Comparison of ENCODE assay signal across 6 cellular contexts in genomic region chr4:932713-933070, GRCh38. TPM values are rescaled to one million over a fixed set of nuclear protein-coding genes. Genes with fewer than 3 reads are reported as not detected.
A peak's percentile ranks its signal among the peaks of the same experiment; 100 is the strongest.
DNase-seq lines count a peak whose midpoint lies in the region; ATAC-seq and TF ChIP-seq lines count a peak whose summit lies in the region.

No MANE protein-coding gene starts in this region.

- H3K27ac ChIP-seq in WERI-Rb-1: peak overlapping the region; percentile 87

- intact Hi-C loops in left colon (cut with DNase I, micrococcal nuclease): no loop called here

- peak; percentile 64 for TF ChIP-seq CTCF in WERI-Rb-1 (IDR thresholded peaks at IDR 0.05; ENCODE audit: low read depth, low read length)

- peak; percentile 57 for DNase-seq in WERI-Rb-1
- no peak for DNase-seq in left colon
- no peak for DNase-seq in NCI-H446 treated with DMSO at 0.1 percent for 48 hours (lab: John Stamatoyannopoulos, UW)
- DNase-seq in DMS 273 treated with DMSO at 0.1 percent for 48 hours (lab: John Stamatoyannopoulos, UW): no peak

- peaks cover 4% of the 10 kb centered on the region; the same call in 1 of the 2 replicates for H3K36me3 ChIP-seq in WERI-Rb-1

- H3K9me3 ChIP-seq in WERI-Rb-1 (ENCODE audit: severe bottlenecking): no peaks in the 10 kb centered on the region

- ATAC-seq in GM21723 (IDR thresholded peaks at IDR 0.05; ENCODE audit: unreplicated experiment) (peak; percentile 6), left colon (peak; percentile 16), GM21529 (IDR thresholded peaks at IDR 0.05; ENCODE audit: unreplicated experiment) (no peak)

- peak overlapping the region; percentile 82 for H3K4me3 ChIP-seq in WERI-Rb-1 (ENCODE audit: low read depth, low read length)

- H3K27me3 ChIP-seq in WERI-Rb-1 (ENCODE audit: insufficient read depth, low read depth, severe bottlenecking): no peaks in the 10 kb centered on the region

RNA-seq across cellular contexts. Expression of gene TMEM175, which starts 0.4 kb away (rescaled TPM):
- 10 to 100 TPM; 21.4 to 28.6 TPM for total RNA-seq in left colon

RNA-seq across cellular contexts. Expression of gene GAK, which starts 0.6 kb away (rescaled TPM):
- 100 to 1,000 TPM; 197 to 265 TPM for total RNA-seq in left colon

RNA-seq across cellular contexts. Expression of gene DGKQ, which starts 40.7 kb away (rescaled TPM):
- total RNA-seq in left colon: 10 to 100 TPM; 47.8 to 49.6 TPM

RNA-seq across cellular contexts. Expression of gene IDUA, which starts 54.2 kb away (rescaled TPM):
- 10 to 100 TPM; 28.7 to 40.9 TPM for total RNA-seq in left colon
